In the genomic region with DNA sequence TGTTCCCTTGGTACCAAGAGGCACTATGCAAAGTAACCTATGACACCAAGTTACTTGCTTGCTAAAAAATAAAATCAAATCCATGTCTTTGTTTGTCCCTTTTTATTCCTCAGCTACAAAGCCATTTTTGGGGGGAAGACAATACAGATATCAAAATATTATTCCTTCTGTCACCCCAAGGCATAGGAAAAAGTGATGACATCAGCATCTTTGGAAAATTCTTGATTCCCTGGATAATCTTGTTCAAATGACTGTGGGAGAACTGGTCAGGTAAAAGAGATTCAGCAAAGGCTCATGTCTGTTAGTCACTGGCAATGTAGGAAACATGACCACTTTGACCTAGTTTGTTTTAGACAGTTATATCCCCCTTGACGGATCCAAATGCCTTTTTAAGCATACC, we compare ENCODE assay signal across 28 cellular contexts.
"Had no signal": no experiment of that assay in that cellular context is flagged by ENCODE, and none has a peak within 500 bp of the region (broad histone marks: within the 10 kb centered on the region; RNA-seq: fewer than 3 reads in every experiment).

No MANE protein-coding gene starts in this region.

- H3K27ac ChIP-seq: neutrophil, parathyroid adenoma, psoas muscle, skin epidermis, spleen, stomach, thoracic aorta, thyroid gland, tibial nerve, upper lobe of left lung, vagina had no signal

- H3K4me1 ChIP-seq: parathyroid adenoma, psoas muscle, spleen, stomach, thyroid gland, tibial nerve, vagina had no signal

- H3K4me2 ChIP-seq: smooth muscle cell had no signal

- H3K36me3 ChIP-seq: neutrophil, spleen, stomach, thoracic aorta, thyroid gland, tibial nerve, upper lobe of left lung, vagina had no signal

- H3K9me3 ChIP-seq: neutrophil, psoas muscle, spleen, stomach, thoracic aorta, thyroid gland, tibial nerve, upper lobe of left lung, vagina had no signal

- ATAC-seq: naive thymus-derived CD8-positive, alpha-beta T cell; natural killer cell treated with Interleukin-12 subunit alpha and Interleukin-12 subunit beta and Interleukin-15 and Interleukin-18, amount 100 ng/mL, for 72 hours; psoas muscle; right cardiac atrium; sciatic nerve; stimulated activated effector memory CD8-positive, alpha-beta T cell treated with anti-CD3 and anti-CD28 coated beads, Interleukin-12 subunit alpha, Interleukin-12 subunit beta, amount 100 ng/mL, for 72 hours; stimulated activated naive B cell treated with anti-CD40 and anti-IgM and Interleukin-4, amounts not matched to agents 10 μg/mL and 1 μg/mL and 100 μg/mL, for 72 hours had no signal

- H3K79me2 ChIP-seq: parathyroid adenoma had no signal

- H3K9ac ChIP-seq: parathyroid adenoma had no signal

- H2AFZ ChIP-seq: parathyroid adenoma had no signal

- DNase-seq: naive thymus-derived CD8-positive, alpha-beta T cell; nephron progenitor cell; nucleus accumbens; posterior cingulate gyrus; psoas muscle; right cardiac atrium; spleen; stimulated activated CD4-positive, alpha-beta T cell treated with anti-CD3 and anti-CD28 coated beads, Interleukin-12 subunit alpha, Interleukin-12 subunit beta, amount 100 ng/mL, for 4 hours; stimulated activated CD4-positive, alpha-beta T cell treated with anti-CD3 and anti-CD28 coated beads, Interleukin-1b, Interleukin-23, amount 100 ng/mL, for 48 hours; stimulated activated CD4-positive, alpha-beta T cell treated with anti-CD3 and anti-CD28 coated beads, Interleukin-2, amount 100 ng/mL, for 48 hours; stimulated activated CD4-positive, alpha-beta T cell treated with anti-CD3 and anti-CD28 coated beads, Interleukin-4, amount 100 ng/mL, for 24 hours; stimulated activated naive B cell treated with anti-CD40 and anti-IgM and Interleukin-4, amounts not matched to agents 10 μg/mL and 1 μg/mL and 100 μg/mL, for 72 hours; stimulated activated naive CD4-positive, alpha-beta T cell treated with Interleukin-2 at 50 U/mL for 16 hours; stomach; thyroid gland; trophoblast cell; upper lobe of left lung had no signal

- FAIRE-seq: urothelium cell line had no signal

- H3K4me3 ChIP-seq: psoas muscle, skin epidermis, smooth muscle cell, spleen, stomach, thoracic aorta, thyroid gland, tibial nerve, upper lobe of left lung, vagina had no signal

- H3K27me3 ChIP-seq: neutrophil, spleen, stomach, thyroid gland, tibial nerve, upper lobe of left lung, vagina had no signal
